20 cellular contexts compared by ENCODE assay signal in genomic region chr13:111322916-111323331, GRCh38. TPM values are rescaled to one million over a fixed set of nuclear protein-coding genes. Genes with fewer than 3 reads are reported as not detected.
DNase-seq lines count a peak whose midpoint lies in the region; ATAC-seq and TF ChIP-seq lines count a peak whose summit lies in the region.
"Had no signal": no experiment of that assay in that cellular context is flagged by ENCODE, and none has a peak within 500 bp of the region (broad histone marks: within the 10 kb centered on the region; RNA-seq: fewer than 3 reads in every experiment).

No MANE protein-coding gene starts in this region.

- no peak overlapping the region for H3K4ac ChIP-seq in mesendoderm (ENCODE audit: low read depth, low read length)

- H3K27me3 ChIP-seq in right cardiac atrium (ENCODE audit: control insufficient read depth, insufficient read depth) (no peaks in the 10 kb centered on the region), tibial artery (no peaks in the 10 kb centered on the region), mesendoderm (ENCODE audit: insufficient read depth, low read length, poor library complexity) (no peaks in the 10 kb centered on the region)
- H3K27me3 ChIP-seq: Peyer's patch had no signal

- H3K36me3 Mint-ChIP-seq in T-helper 17 cell (ENCODE audit: low read depth) = peaks cover 5% of the 10 kb centered on the region

- TF ChIP-seq CTCF in tibial artery (IDR thresholded peaks at IDR 0.05) = no peak

- peaks cover 0 to 2% (median 2%) of the 10 kb centered on the region in 3 donors for H3K36me3 ChIP-seq in tibial artery
- H3K36me3 ChIP-seq in mesendoderm (ENCODE audit: control insufficient read depth, insufficient read depth, low read length) = no peaks in the 10 kb centered on the region
- H3K36me3 ChIP-seq: Peyer's patch had no signal

- H2BK5ac ChIP-seq in mesendoderm (ENCODE audit: low read length) = no peak overlapping the region

- no peaks in the 10 kb centered on the region for H3K9me3 ChIP-seq in right cardiac atrium (ENCODE audit: control insufficient read depth, low read length)
- H3K9me3 ChIP-seq in T-helper 17 cell (ENCODE audit: control insufficient read depth, low read length, poor library complexity, severe bottlenecking) = no peaks in the 10 kb centered on the region
- H3K9me3 ChIP-seq in tibial artery = no peaks in the 10 kb centered on the region
- H3K9me3 ChIP-seq: Peyer's patch had no signal

- no peak overlapping the region for H2BK120ac ChIP-seq in mesendoderm (ENCODE audit: low read depth, low read length)

- H3K23ac ChIP-seq in mesendoderm (ENCODE audit: low read length) = no peak overlapping the region

- no peak overlapping the region for H4K5ac ChIP-seq in mesendoderm (ENCODE audit: low read length)

- no peak overlapping the region for H4K8ac ChIP-seq in mesendoderm (ENCODE audit: low read depth, low read length)

- intact Hi-C loops in cardiac septum (cut with DNase I) = no loop called here
- intact Hi-C loops in right cardiac atrium (cut with DNase I) = no loop called here
- intact Hi-C loops in tibial artery (cut with DNase I; ENCODE audit: low total_unique reads) = no loop called here

- H3K4me3 ChIP-seq in right cardiac atrium (ENCODE audit: low read length) = no peak overlapping the region
- no peak overlapping the region for H3K4me3 ChIP-seq in tibial artery
- H3K4me3 ChIP-seq in mesendoderm (ENCODE audit: low read length) = no peak overlapping the region
- H3K4me3 ChIP-seq: GM23248, Peyer's patch had no signal

- no peak overlapping the region for H2BK15ac ChIP-seq in mesendoderm (replicated peaks; ENCODE audit: low read depth)

- H3K18ac ChIP-seq in mesendoderm (ENCODE audit: low read length) = no peak overlapping the region

- H3K27me3 Mint-ChIP-seq in T-helper 17 cell = no peaks in the 10 kb centered on the region
- H3K27me3 Mint-ChIP-seq: IgD-negative memory B cell had no signal

- DNase-seq in cardiac septum (ENCODE audit: low spot score) = peak; percentile 57
- DNase-seq in right cardiac atrium = no peak
- DNase-seq in T-helper 17 cell = no peak
- DNase-seq in mesenteric fat pad (ENCODE audit: low spot score) = peak; percentile 88
- DNase-seq in tibial artery = peak; percentile 13 to 57
- no peak for DNase-seq in mesendoderm
- DNase-seq in NCI-H446 treated with DMSO at 0.1 percent for 48 hours (lab: John Stamatoyannopoulos, UW) = no peak
- DNase-seq in T-helper 9 cell = no peak
- DNase-seq: C1 segment of cervical spinal cord, DMS79, GM23248, Karpas-422, NCI-H1417 treated with DMSO at 0.1 percent for 48 hours, NCI-H2029, NCI-H69 had no signal

- H3K79me2 ChIP-seq in mesendoderm (ENCODE audit: control insufficient read depth, insufficient read depth, low read length) = no peaks in the 10 kb centered on the region

- H3K56ac ChIP-seq in mesendoderm (ENCODE audit: low read length) = no peak overlapping the region

- no peaks in the 10 kb centered on the region for H3K4me1 ChIP-seq in right cardiac atrium (ENCODE audit: control insufficient read depth, insufficient read depth, low read length)
- H3K4me1 ChIP-seq in tibial artery = no peaks in the 10 kb centered on the region
- no peaks in the 10 kb centered on the region for H3K4me1 ChIP-seq in mesendoderm (ENCODE audit: control insufficient read depth, low read depth, low read length)
- H3K4me1 ChIP-seq: Peyer's patch had no signal

- H3K4me1 Mint-ChIP-seq in T-helper 17 cell = peaks cover 8% of the 10 kb centered on the region
- H3K4me1 Mint-ChIP-seq: IgD-negative memory B cell had no signal

- no peaks in the 10 kb centered on the region for H3K79me1 ChIP-seq in mesendoderm (ENCODE audit: low read length)

- no peak overlapping the region for H3K9ac ChIP-seq in mesendoderm (ENCODE audit: low read length)
- H3K9ac ChIP-seq: GM23248 had no signal

- peak overlapping the region; percentile 27 for H3K27ac Mint-ChIP-seq in T-helper 17 cell
- H3K27ac Mint-ChIP-seq: IgD-negative memory B cell had no signal

- H2AK5ac ChIP-seq in mesendoderm (ENCODE audit: low read length) = no peak overlapping the region

- H3K4me3 Mint-ChIP-seq in T-helper 17 cell = no peak overlapping the region

- no peak for ATAC-seq in right cardiac atrium
- no peak for ATAC-seq in T-helper 17 cell
- ATAC-seq: HCT116 had no signal

- H3K4me2 ChIP-seq in mesendoderm (ENCODE audit: low read length) = no peak overlapping the region

- H3K27ac ChIP-seq in right cardiac atrium (ENCODE audit: low read length) (no peak overlapping the region), tibial artery (no peak overlapping the region), mesendoderm (ENCODE audit: low read depth, low read length) (no peak overlapping the region)
- H3K27ac ChIP-seq: GM23248, Peyer's patch had no signal

- WGBS in right cardiac atrium = 90% methylated on average over 7 of the region's 7 CpGs
- no CpG with 5 or more reads among the region's 7 CpGs for WGBS in mesendoderm (ENCODE audit: extremely low coverage, insufficient coverage, low lambda C conversion rate)

RNA-seq across cellular contexts. Expression of gene TEX29, which starts 2.5 kb away (rescaled TPM):
- total RNA-seq in cardiac septum (0.70 TPM), right cardiac atrium (under 1 TPM in 1 of 4 donors, not detected in 3; 0.48 TPM), T-helper 17 cell (not detected), mesenteric fat pad (0.67 TPM)
- polyA plus RNA-seq in right cardiac atrium = 0.25 TPM
- not detected for polyA plus RNA-seq in mesendoderm (2013, experiment 1 of 2)
- polyA plus RNA-seq in mesendoderm (2013, experiment 2 of 2) = 0.10 TPM
- total RNA-seq: GM23248, MCF 10A, Peyer's patch, SK-MEL-5 had no signal
- polyA plus RNA-seq: IgD-negative memory B cell had no signal

Comparison
In these comparisons a context has a peak if more than half of its experiments do, and no peak if none do; other contexts are left out.
1. DNase-seq: peak in cardiac septum (single experiment), mesenteric fat pad (single experiment) and tibial artery (2 of 2); none in right cardiac atrium (0 of 3), T-helper 17 cell (0 of 3), mesendoderm (single experiment), NCI-H446 treated with DMSO at 0.1 percent for 48 hours (single experiment) and T-helper 9 cell (single experiment).